Comparison of ENCODE assay signal across 8 cellular contexts in genomic region chr5:52356311-52356918, GRCh38.
DNase-seq lines count a peak whose midpoint lies in the region; ATAC-seq, FAIRE-seq and TF ChIP-seq lines count a peak whose summit lies in the region.

No MANE protein-coding gene starts in this region.

- dilution Hi-C loops in endothelial cell of umbilical vein (cut with MboI; ENCODE audit: extremely low pct_ligation_motif_present, low sequenced_read_pairs) = no loop called here

- no peaks in the 10 kb centered on the region for H3K4me1 Mint-ChIP-seq in activated CD8-positive, alpha-beta T cell treated with anti-CD3 and anti-CD28 coated beads for 36 hours (ENCODE audit: low read depth)
- H3K4me1 Mint-ChIP-seq in activated CD8-positive, alpha-beta T cell treated with anti-CD3 and anti-CD28 coated beads, Interleukin-2, amount 10 ng/mL, durations not matched to agents 7 days and 5 days (ENCODE audit: low read depth) = no peaks in the 10 kb centered on the region
- H3K4me1 Mint-ChIP-seq in type B pancreatic cell (ENCODE audit: unreplicated experiment) (peaks cover 10% of the 10 kb centered on the region), CD14-positive monocyte (no peaks in the 10 kb centered on the region)
- no peaks in the 10 kb centered on the region for H3K4me1 Mint-ChIP-seq in activated T-helper 2 cell treated with anti-CD3 and anti-CD28 coated beads, Interferon-gamma antibody, Interleukin-2, Interleukin-4, amounts not matched to agents 10 μg/mL and 5 μg/mL and 100 μg/mL, durations not matched to agents 14 hours and 24 hours and 36 hours (ENCODE audit: low read depth)
- no peaks in the 10 kb centered on the region for H3K4me1 Mint-ChIP-seq in activated T-helper 1 cell treated with anti-CD3 and anti-CD28 coated beads, Interleukin-12 subunit alpha, Interleukin-12 subunit beta, Interleukin-2, Interleukin-4 antibody, amounts not matched to agents 30 ng/mL and 10 ng/mL and 1 ng/mL, durations not matched to agents 14 hours and 24 hours and 36 hours (ENCODE audit: low read depth)

- no peak overlapping the region for H3K4me3 ChIP-seq in endothelial cell of umbilical vein (replicated peaks in 1 of 3; ENCODE audit: insufficient read depth in 1 of 3, low read depth in 1 of 3, low read length in 3 of 3)

- H3K79me2 ChIP-seq in endothelial cell of umbilical vein (ENCODE audit: control insufficient read depth, insufficient read depth, low read length) = no peaks in the 10 kb centered on the region

- POLR2A ChIA-PET in activated CD8-positive, alpha-beta T cell treated with anti-CD3 and anti-CD28 coated beads for 36 hours (lab: Charles Lee) = no interaction called here
- POLR2A ChIA-PET in activated CD8-positive, alpha-beta T cell treated with anti-CD3 and anti-CD28 coated beads, Interleukin-2, amount 10 ng/mL, durations not matched to agents 7 days and 5 days (lab: Charles Lee) = no interaction called here
- POLR2A ChIA-PET in endothelial cell of umbilical vein (lab: Charles Lee) = no interaction called here

- DNase-seq in activated CD8-positive, alpha-beta T cell treated with anti-CD3 and anti-CD28 coated beads for 36 hours = no peak
- no peak for DNase-seq in activated CD8-positive, alpha-beta T cell treated with anti-CD3 and anti-CD28 coated beads, Interleukin-2, amount 10 ng/mL, durations not matched to agents 7 days and 5 days
- DNase-seq in NCI-H748 treated with DMSO at 0.1 percent for 48 hours (lab: John Stamatoyannopoulos, UW) = peak; percentile 96
- peak; percentile 30 for DNase-seq in endothelial cell of umbilical vein (ENCODE audit: low read depth, low spot score)
- no peak for DNase-seq in type B pancreatic cell (ENCODE audit: extremely low spot score, unreplicated experiment)
- no peak for DNase-seq in activated T-helper 2 cell treated with anti-CD3 and anti-CD28 coated beads, Interferon-gamma antibody, Interleukin-2, Interleukin-4, amounts not matched to agents 10 μg/mL and 5 μg/mL and 100 μg/mL, durations not matched to agents 14 hours and 24 hours and 36 hours (ENCODE audit: low spot score)
- DNase-seq in CD14-positive monocyte (ENCODE audit: low spot score) = no peak
- no peak for DNase-seq in activated T-helper 1 cell treated with anti-CD3 and anti-CD28 coated beads, Interleukin-12 subunit alpha, Interleukin-12 subunit beta, Interleukin-2, Interleukin-4 antibody, amounts not matched to agents 30 ng/mL and 10 ng/mL and 1 ng/mL, durations not matched to agents 14 hours and 24 hours and 36 hours (ENCODE audit: low spot score)

- no peak for ATAC-seq in activated CD8-positive, alpha-beta T cell treated with anti-CD3 and anti-CD28 coated beads for 36 hours
- ATAC-seq in activated CD8-positive, alpha-beta T cell treated with anti-CD3 and anti-CD28 coated beads, Interleukin-2, amount 10 ng/mL, durations not matched to agents 7 days and 5 days = no peak

- H3K36me3 Mint-ChIP-seq in activated CD8-positive, alpha-beta T cell treated with anti-CD3 and anti-CD28 coated beads for 36 hours (ENCODE audit: low read depth) = no peaks in the 10 kb centered on the region
- H3K36me3 Mint-ChIP-seq in activated CD8-positive, alpha-beta T cell treated with anti-CD3 and anti-CD28 coated beads, Interleukin-2, amount 10 ng/mL, durations not matched to agents 7 days and 5 days (ENCODE audit: low read depth) = no peaks in the 10 kb centered on the region
- no peaks in the 10 kb centered on the region for H3K36me3 Mint-ChIP-seq in type B pancreatic cell
- no peaks in the 10 kb centered on the region for H3K36me3 Mint-ChIP-seq in activated T-helper 2 cell treated with anti-CD3 and anti-CD28 coated beads, Interferon-gamma antibody, Interleukin-2, Interleukin-4, amounts not matched to agents 10 μg/mL and 5 μg/mL and 100 μg/mL, durations not matched to agents 14 hours and 24 hours and 36 hours (ENCODE audit: low read depth)
- no peaks in the 10 kb centered on the region for H3K36me3 Mint-ChIP-seq in CD14-positive monocyte
- no peaks in the 10 kb centered on the region for H3K36me3 Mint-ChIP-seq in activated T-helper 1 cell treated with anti-CD3 and anti-CD28 coated beads, Interleukin-12 subunit alpha, Interleukin-12 subunit beta, Interleukin-2, Interleukin-4 antibody, amounts not matched to agents 30 ng/mL and 10 ng/mL and 1 ng/mL, durations not matched to agents 14 hours and 24 hours and 36 hours (ENCODE audit: low read depth)

- H2AFZ ChIP-seq in endothelial cell of umbilical vein (ENCODE audit: low read depth, low read length) = no peak overlapping the region

- H3K9me3 ChIP-seq in endothelial cell of umbilical vein (replicated peaks; ENCODE audit: control insufficient read depth, insufficient read depth, low read length) = no peaks in the 10 kb centered on the region

- H3K27ac ChIP-seq in endothelial cell of umbilical vein (ENCODE audit: insufficient read depth, low read depth, low read length) = no peak overlapping the region

- H3K9me1 ChIP-seq in endothelial cell of umbilical vein (replicated peaks; ENCODE audit: control insufficient read depth, extremely low read depth, insufficient read depth, low read length) = no peaks in the 10 kb centered on the region

- H3K27ac Mint-ChIP-seq in activated CD8-positive, alpha-beta T cell treated with anti-CD3 and anti-CD28 coated beads for 36 hours = no peak overlapping the region
- no peak overlapping the region for H3K27ac Mint-ChIP-seq in activated CD8-positive, alpha-beta T cell treated with anti-CD3 and anti-CD28 coated beads, Interleukin-2, amount 10 ng/mL, durations not matched to agents 7 days and 5 days
- H3K27ac Mint-ChIP-seq in type B pancreatic cell (no peak overlapping the region), CD14-positive monocyte (no peak overlapping the region)
- no peak overlapping the region for H3K27ac Mint-ChIP-seq in activated T-helper 2 cell treated with anti-CD3 and anti-CD28 coated beads, Interferon-gamma antibody, Interleukin-2, Interleukin-4, amounts not matched to agents 10 μg/mL and 5 μg/mL and 100 μg/mL, durations not matched to agents 14 hours and 24 hours and 36 hours
- H3K27ac Mint-ChIP-seq in activated T-helper 1 cell treated with anti-CD3 and anti-CD28 coated beads, Interleukin-12 subunit alpha, Interleukin-12 subunit beta, Interleukin-2, Interleukin-4 antibody, amounts not matched to agents 30 ng/mL and 10 ng/mL and 1 ng/mL, durations not matched to agents 14 hours and 24 hours and 36 hours = no peak overlapping the region

- peak; percentile 64 for TF ChIP-seq CTCF in activated CD8-positive, alpha-beta T cell treated with anti-CD3 and anti-CD28 coated beads for 36 hours (IDR thresholded peaks at IDR 0.05)
- peak; percentile 34 to 45 for TF ChIP-seq CTCF in endothelial cell of umbilical vein (IDR thresholded peaks at IDR 0.05; ENCODE audit: extremely low read depth in 1 of 2, insufficient read depth in 1 of 2, low read depth in 1 of 2, low read length in 2 of 2)
- peak; percentile 82 for TF ChIP-seq CTCF in type B pancreatic cell (conservative IDR thresholded peaks at IDR 0.05)
- TF ChIP-seq CTCF in CD14-positive monocyte (IDR thresholded peaks at IDR 0.05) = no peak

- H3K27me3 Mint-ChIP-seq in activated CD8-positive, alpha-beta T cell treated with anti-CD3 and anti-CD28 coated beads for 36 hours = no peaks in the 10 kb centered on the region
- H3K27me3 Mint-ChIP-seq in activated CD8-positive, alpha-beta T cell treated with anti-CD3 and anti-CD28 coated beads, Interleukin-2, amount 10 ng/mL, durations not matched to agents 7 days and 5 days (ENCODE audit: low read depth) = no peaks in the 10 kb centered on the region
- H3K27me3 Mint-ChIP-seq in type B pancreatic cell (no peaks in the 10 kb centered on the region), CD14-positive monocyte (ENCODE audit: low read depth in 3 of 3) (peaks cover 0 to 1% (median 0%) of the 10 kb centered on the region in 3 donors)
- H3K27me3 Mint-ChIP-seq in activated T-helper 2 cell treated with anti-CD3 and anti-CD28 coated beads, Interferon-gamma antibody, Interleukin-2, Interleukin-4, amounts not matched to agents 10 μg/mL and 5 μg/mL and 100 μg/mL, durations not matched to agents 14 hours and 24 hours and 36 hours (ENCODE audit: low read depth) = no peaks in the 10 kb centered on the region
- peaks cover 6% of the 10 kb centered on the region for H3K27me3 Mint-ChIP-seq in activated T-helper 1 cell treated with anti-CD3 and anti-CD28 coated beads, Interleukin-12 subunit alpha, Interleukin-12 subunit beta, Interleukin-2, Interleukin-4 antibody, amounts not matched to agents 30 ng/mL and 10 ng/mL and 1 ng/mL, durations not matched to agents 14 hours and 24 hours and 36 hours (ENCODE audit: insufficient read depth)

- no peaks in the 10 kb centered on the region for H4K20me1 ChIP-seq in endothelial cell of umbilical vein (replicated peaks; ENCODE audit: control insufficient read depth, extremely low read depth, insufficient read depth, low read length)

- intact Hi-C loops in activated CD8-positive, alpha-beta T cell treated with anti-CD3 and anti-CD28 coated beads for 36 hours (cut with micrococcal nuclease) = no loop called here
- intact Hi-C loops in endothelial cell of umbilical vein (cut with micrococcal nuclease) (loop anchor here (1.0 kb wide), 3 partner anchors 349 to 1393 kb away; no protein-coding TSS in a partner anchor), CD14-positive monocyte (cut with micrococcal nuclease) (no loop called here)
- intact Hi-C loops in activated T-helper 2 cell treated with anti-CD3 and anti-CD28 coated beads, Interferon-gamma antibody, Interleukin-2, Interleukin-4, amounts not matched to agents 10 μg/mL and 5 μg/mL and 100 μg/mL, durations not matched to agents 14 hours and 24 hours and 36 hours (cut with micrococcal nuclease) = loop anchor here (5.0 kb wide), 1 partner anchor 1399 kb away; no protein-coding TSS in a partner anchor
- intact Hi-C loops in activated T-helper 1 cell treated with anti-CD3 and anti-CD28 coated beads, Interleukin-12 subunit alpha, Interleukin-12 subunit beta, Interleukin-2, Interleukin-4 antibody, amounts not matched to agents 30 ng/mL and 10 ng/mL and 1 ng/mL, durations not matched to agents 14 hours and 24 hours and 36 hours (cut with micrococcal nuclease) = no loop called here

- BruUV-seq in endothelial cell of umbilical vein (replicated peaks; lab: Mats Ljungman, UMichigan) = no TSS peak

- no peaks in the 10 kb centered on the region for H3K27me3 ChIP-seq in endothelial cell of umbilical vein (ENCODE audit: control insufficient read depth in 2 of 2, insufficient read depth in 2 of 2, low read length in 2 of 2)

- H3K36me3 ChIP-seq in endothelial cell of umbilical vein (ENCODE audit: control insufficient read depth in 2 of 2, extremely low read depth in 1 of 2, insufficient read depth in 2 of 2, low read length in 2 of 2) = no peaks in the 10 kb centered on the region

- CTCF ChIA-PET in activated CD8-positive, alpha-beta T cell treated with anti-CD3 and anti-CD28 coated beads for 36 hours (lab: Charles Lee) = interaction anchor here (1.2 kb wide), 1 partner anchor 1393 kb away, joined by 3 read pairs; no protein-coding TSS in a partner anchor
- CTCF ChIA-PET in activated CD8-positive, alpha-beta T cell treated with anti-CD3 and anti-CD28 coated beads, Interleukin-2, amount 10 ng/mL, durations not matched to agents 7 days and 5 days (lab: Charles Lee) = no interaction called here
- CTCF ChIA-PET in endothelial cell of umbilical vein (lab: Charles Lee) = interaction anchor here (0.6 to 3.7 kb wide), 31 partner anchors 8 to 1398 kb away, joined by 3 to 36 read pairs (median 4); no protein-coding TSS in a partner anchor

- no peaks in the 10 kb centered on the region for H3K4me1 ChIP-seq in endothelial cell of umbilical vein (ENCODE audit: control insufficient read depth, extremely low read depth, insufficient read depth, low read length)

- FAIRE-seq in endothelial cell of umbilical vein (lab: Jason Lieb, UNC) = no peak

- H3K4me2 ChIP-seq in endothelial cell of umbilical vein (ENCODE audit: insufficient read depth, low read length) = no peak overlapping the region

- no peaks in the 10 kb centered on the region for H3K9me3 Mint-ChIP-seq in activated CD8-positive, alpha-beta T cell treated with anti-CD3 and anti-CD28 coated beads for 36 hours
- no peaks in the 10 kb centered on the region for H3K9me3 Mint-ChIP-seq in activated CD8-positive, alpha-beta T cell treated with anti-CD3 and anti-CD28 coated beads, Interleukin-2, amount 10 ng/mL, durations not matched to agents 7 days and 5 days (ENCODE audit: insufficient read depth)
- no peaks in the 10 kb centered on the region for H3K9me3 Mint-ChIP-seq in type B pancreatic cell
- H3K9me3 Mint-ChIP-seq in activated T-helper 2 cell treated with anti-CD3 and anti-CD28 coated beads, Interferon-gamma antibody, Interleukin-2, Interleukin-4, amounts not matched to agents 10 μg/mL and 5 μg/mL and 100 μg/mL, durations not matched to agents 14 hours and 24 hours and 36 hours = no peaks in the 10 kb centered on the region
- peaks cover 0 to under 1% (median 0%) of the 10 kb centered on the region in 7 donors for H3K9me3 Mint-ChIP-seq in CD14-positive monocyte
- H3K9me3 Mint-ChIP-seq in activated T-helper 1 cell treated with anti-CD3 and anti-CD28 coated beads, Interleukin-12 subunit alpha, Interleukin-12 subunit beta, Interleukin-2, Interleukin-4 antibody, amounts not matched to agents 30 ng/mL and 10 ng/mL and 1 ng/mL, durations not matched to agents 14 hours and 24 hours and 36 hours = no peaks in the 10 kb centered on the region

- TF ChIP-seq POLR2A in endothelial cell of umbilical vein (IDR thresholded peaks at IDR 0.05; ENCODE audit: low read depth, low read length) = no peak

- H3K9ac ChIP-seq in endothelial cell of umbilical vein (replicated peaks; ENCODE audit: extremely low read depth, insufficient read depth, low read length) = no peak overlapping the region

- no peak overlapping the region for H3K4me3 Mint-ChIP-seq in activated CD8-positive, alpha-beta T cell treated with anti-CD3 and anti-CD28 coated beads for 36 hours
- no peak overlapping the region for H3K4me3 Mint-ChIP-seq in activated CD8-positive, alpha-beta T cell treated with anti-CD3 and anti-CD28 coated beads, Interleukin-2, amount 10 ng/mL, durations not matched to agents 7 days and 5 days
- H3K4me3 Mint-ChIP-seq in type B pancreatic cell (no peak overlapping the region), CD14-positive monocyte (no peak overlapping the region)
- no peak overlapping the region for H3K4me3 Mint-ChIP-seq in activated T-helper 2 cell treated with anti-CD3 and anti-CD28 coated beads, Interferon-gamma antibody, Interleukin-2, Interleukin-4, amounts not matched to agents 10 μg/mL and 5 μg/mL and 100 μg/mL, durations not matched to agents 14 hours and 24 hours and 36 hours (ENCODE audit: low read depth)
- no peak overlapping the region for H3K4me3 Mint-ChIP-seq in activated T-helper 1 cell treated with anti-CD3 and anti-CD28 coated beads, Interleukin-12 subunit alpha, Interleukin-12 subunit beta, Interleukin-2, Interleukin-4 antibody, amounts not matched to agents 30 ng/mL and 10 ng/mL and 1 ng/mL, durations not matched to agents 14 hours and 24 hours and 36 hours

Comparison
In these comparisons a context has a peak if more than half of its experiments do, and no peak if none do; other contexts are left out.
1. DNase-seq: peak in NCI-H748 treated with DMSO at 0.1 percent for 48 hours (single experiment) and endothelial cell of umbilical vein (single experiment); none in activated CD8-positive, alpha-beta T cell treated with anti-CD3 and anti-CD28 coated beads for 36 hours (single experiment), activated CD8-positive, alpha-beta T cell treated with anti-CD3 and anti-CD28 coated beads, Interleukin-2, amount 10 ng/mL, durations not matched to agents 7 days and 5 days (single experiment), type B pancreatic cell (single experiment), activated T-helper 2 cell treated with anti-CD3 and anti-CD28 coated beads, Interferon-gamma antibody, Interleukin-2, Interleukin-4, amounts not matched to agents 10 μg/mL and 5 μg/mL and 100 μg/mL, durations not matched to agents 14 hours and 24 hours and 36 hours (single experiment), CD14-positive monocyte (single experiment) and activated T-helper 1 cell treated with anti-CD3 and anti-CD28 coated beads, Interleukin-12 subunit alpha, Interleukin-12 subunit beta, Interleukin-2, Interleukin-4 antibody, amounts not matched to agents 30 ng/mL and 10 ng/mL and 1 ng/mL, durations not matched to agents 14 hours and 24 hours and 36 hours (single experiment).
2. intact Hi-C loops: an anchor here in endothelial cell of umbilical vein (1.0 kb wide) and activated T-helper 2 cell treated with anti-CD3 and anti-CD28 coated beads, Interferon-gamma antibody, Interleukin-2, Interleukin-4, amounts not matched to agents 10 μg/mL and 5 μg/mL and 100 μg/mL, durations not matched to agents 14 hours and 24 hours and 36 hours (5.0 kb wide); none called in activated CD8-positive, alpha-beta T cell treated with anti-CD3 and anti-CD28 coated beads for 36 hours, CD14-positive monocyte and activated T-helper 1 cell treated with anti-CD3 and anti-CD28 coated beads, Interleukin-12 subunit alpha, Interleukin-12 subunit beta, Interleukin-2, Interleukin-4 antibody, amounts not matched to agents 30 ng/mL and 10 ng/mL and 1 ng/mL, durations not matched to agents 14 hours and 24 hours and 36 hours.